Comparison of ENCODE assay signal across 1 cellular context in genomic region chr21:42316891-42317290, GRCh38.
TF ChIP-seq lines count a peak whose summit lies in the region.

No MANE protein-coding gene starts in this region.

TF ChIP-seq in H1, 55 proteins besides CTCF, POLR2A, EP300 and RAD21:
- TF ChIP-seq KDM1A (IDR thresholded peaks at IDR 0.05; ENCODE audit: borderline replicate concordance, low read length) (no peak), CREB1 (IDR thresholded peaks at IDR 0.05) (no peak), MAFK (IDR thresholded peaks at IDR 0.05; ENCODE audit: low read depth, low read length) (no peak)
- TF ChIP-seq, protein P1, sequence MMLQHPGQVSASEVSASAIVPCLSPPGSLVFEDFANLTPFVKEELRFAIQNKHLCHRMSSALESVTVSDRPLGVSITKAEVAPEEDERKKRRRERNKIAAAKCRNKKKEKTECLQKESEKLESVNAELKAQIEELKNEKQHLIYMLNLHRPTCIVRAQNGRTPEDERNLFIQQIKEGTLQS (IDR thresholded peaks at IDR 0.05; ENCODE audit: insufficient read depth, low read depth, low read length) = no peak
